In genomic region chr19:39830847-39831246, GRCh38 we compare ENCODE assay signal across 1 cellular context.
TF ChIP-seq lines count a peak whose summit lies in the region.

No MANE protein-coding gene starts in this region.

TF ChIP-seq in GM12878, 131 proteins besides CTCF, POLR2A, EP300 and RAD21:
- TF ChIP-seq RFX5 (IDR thresholded peaks at IDR 0.05; ENCODE audit: low read depth, low read length): no peak
- TF ChIP-seq NR2C1 (IDR thresholded peaks at IDR 0.05): peak; percentile 78
- 0 out of 2 replicates have a peak, but pooled peaks have one; percentile 28 for TF ChIP-seq NR2F1 (conservative IDR thresholded peaks at IDR 0.05)
